ENCODE assay signal across 23 cellular contexts in the genomic region with DNA sequence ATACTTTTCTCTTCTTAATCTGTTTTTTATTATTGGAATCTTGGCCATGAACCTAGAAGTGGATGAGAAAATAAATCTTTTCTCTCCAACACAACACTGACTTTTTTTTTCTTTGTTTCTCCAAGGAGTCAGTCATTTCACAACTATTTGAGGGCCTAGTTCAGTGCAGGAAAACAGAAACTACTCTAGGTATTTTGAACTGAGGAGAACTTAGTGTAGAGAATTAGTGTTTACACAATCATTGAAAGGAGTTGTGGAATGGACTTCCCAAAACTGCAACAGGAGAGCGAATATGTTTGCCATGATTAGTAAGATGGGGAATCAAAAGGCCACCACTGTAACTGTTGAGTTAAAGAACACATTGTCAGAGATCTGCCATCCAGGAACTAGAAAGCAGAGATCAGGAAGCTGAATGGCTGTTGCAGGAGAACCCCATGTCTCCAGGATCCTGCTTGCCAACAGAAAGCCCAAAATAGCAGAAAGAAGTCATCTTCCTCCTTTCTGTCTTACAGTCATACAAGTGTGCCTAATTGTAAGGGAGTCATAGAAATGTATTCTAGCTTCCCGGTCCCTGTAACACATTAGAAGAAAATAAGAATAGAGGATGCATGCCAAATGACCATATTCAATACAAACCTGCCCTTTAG. TPM values are rescaled to one million over a fixed set of nuclear protein-coding genes. Genes with fewer than 3 reads are reported as not detected.
"Had no signal": no experiment of that assay in that cellular context is flagged by ENCODE, and none has a peak within 500 bp of the region (broad histone marks: within the 10 kb centered on the region; RNA-seq: fewer than 3 reads in every experiment).

No MANE protein-coding gene starts in this region.

- H3K27me3 ChIP-seq: right lobe of liver had no signal

- H3K4me3 ChIP-seq: right lobe of liver, skin epidermis, tibial artery had no signal

- H3K36me3 Mint-ChIP-seq: activated CD8-positive, alpha-beta memory T cell treated with anti-CD3 and anti-CD28 coated beads, Interleukin-2, amount 10 ng/mL, durations not matched to agents 7 days and 5 days; activated naive CD4-positive, alpha-beta T cell treated with anti-CD3 and anti-CD28 coated beads, Interleukin-2, amount 10 ng/mL, durations not matched to agents 7 days and 5 days; stimulated activated effector memory CD8-positive, alpha-beta T cell treated with anti-CD3 and anti-CD28 coated beads, Interleukin-12 subunit alpha, Interleukin-12 subunit beta, amount 100 ng/mL, for 72 hours had no signal

- H3K27ac Mint-ChIP-seq: activated CD4-positive, alpha-beta memory T cell treated with anti-CD3 and anti-CD28 coated beads, Interleukin-2, amount 10 ng/mL, durations not matched to agents 7 days and 5 days; activated CD4-positive, alpha-beta T cell treated with anti-CD3 and anti-CD28 coated beads, Interleukin-2, amount 10 ng/mL, durations not matched to agents 24 days and 14 days; activated CD8-positive, alpha-beta memory T cell treated with anti-CD3 and anti-CD28 coated beads, Interleukin-2, amount 10 ng/mL, durations not matched to agents 7 days and 5 days; activated naive CD4-positive, alpha-beta T cell treated with anti-CD3 and anti-CD28 coated beads, Interleukin-2, amount 10 ng/mL, durations not matched to agents 7 days and 5 days; nephron progenitor cell; stimulated activated effector memory CD8-positive, alpha-beta T cell treated with anti-CD3 and anti-CD28 coated beads, Interleukin-12 subunit alpha, Interleukin-12 subunit beta, amount 100 ng/mL, for 72 hours; stimulated activated naive CD8-positive, alpha-beta T cell treated with anti-CD3 and anti-CD28 coated beads, Interleukin-15, amount 100 ng/mL, for 72 hours; T-helper 17 cell had no signal

- H3K9me3 ChIP-seq: right lobe of liver, tibial artery had no signal

- H3K4me3 Mint-ChIP-seq: activated CD4-positive, alpha-beta memory T cell treated with anti-CD3 and anti-CD28 coated beads, Interleukin-2, amount 10 ng/mL, durations not matched to agents 7 days and 5 days; activated CD4-positive, alpha-beta T cell treated with anti-CD3 and anti-CD28 coated beads, Interleukin-2, amount 10 ng/mL, durations not matched to agents 24 days and 14 days; activated CD8-positive, alpha-beta memory T cell treated with anti-CD3 and anti-CD28 coated beads, Interleukin-2, amount 10 ng/mL, durations not matched to agents 7 days and 5 days; activated naive CD4-positive, alpha-beta T cell treated with anti-CD3 and anti-CD28 coated beads, Interleukin-2, amount 10 ng/mL, durations not matched to agents 7 days and 5 days; nephron progenitor cell; stimulated activated effector memory CD8-positive, alpha-beta T cell treated with anti-CD3 and anti-CD28 coated beads, Interleukin-12 subunit alpha, Interleukin-12 subunit beta, amount 100 ng/mL, for 72 hours; stimulated activated naive CD8-positive, alpha-beta T cell treated with anti-CD3 and anti-CD28 coated beads, Interleukin-15, amount 100 ng/mL, for 72 hours; T-helper 17 cell had no signal

- H3K4me1 ChIP-seq: right lobe of liver, tibial artery had no signal

- H3K27ac ChIP-seq: parathyroid adenoma, right lobe of liver, tibial artery had no signal

- H3K36me3 ChIP-seq: right lobe of liver, tibial artery had no signal

- H3K9me3 Mint-ChIP-seq: activated CD4-positive, alpha-beta memory T cell treated with anti-CD3 and anti-CD28 coated beads, Interleukin-2, amount 10 ng/mL, durations not matched to agents 7 days and 5 days; activated CD4-positive, alpha-beta T cell treated with anti-CD3 and anti-CD28 coated beads, Interleukin-2, amount 10 ng/mL, durations not matched to agents 24 days and 14 days; activated naive CD4-positive, alpha-beta T cell treated with anti-CD3 and anti-CD28 coated beads, Interleukin-2, amount 10 ng/mL, durations not matched to agents 7 days and 5 days; stimulated activated effector memory CD8-positive, alpha-beta T cell treated with anti-CD3 and anti-CD28 coated beads, Interleukin-12 subunit alpha, Interleukin-12 subunit beta, amount 100 ng/mL, for 72 hours; stimulated activated naive CD8-positive, alpha-beta T cell treated with anti-CD3 and anti-CD28 coated beads, Interleukin-15, amount 100 ng/mL, for 72 hours had no signal

- ATAC-seq: activated CD8-positive, alpha-beta memory T cell treated with anti-CD3 and anti-CD28 coated beads, Interleukin-2, amount 10 ng/mL, durations not matched to agents 7 days and 5 days; esophagus mucosa; stimulated activated effector memory CD8-positive, alpha-beta T cell treated with anti-CD3 and anti-CD28 coated beads, Interleukin-12 subunit alpha, Interleukin-12 subunit beta, amount 100 ng/mL, for 72 hours; stimulated activated naive CD8-positive, alpha-beta T cell treated with anti-CD3 and anti-CD28 coated beads, Interleukin-15, amount 100 ng/mL, for 72 hours; T-helper 17 cell had no signal

- H2AFZ ChIP-seq: parathyroid adenoma had no signal

- H3K79me2 ChIP-seq: parathyroid adenoma had no signal

- H3K4me1 Mint-ChIP-seq: activated CD4-positive, alpha-beta memory T cell treated with anti-CD3 and anti-CD28 coated beads, Interleukin-2, amount 10 ng/mL, durations not matched to agents 7 days and 5 days; activated CD4-positive, alpha-beta T cell treated with anti-CD3 and anti-CD28 coated beads, Interleukin-2, amount 10 ng/mL, durations not matched to agents 24 days and 14 days; activated CD8-positive, alpha-beta memory T cell treated with anti-CD3 and anti-CD28 coated beads, Interleukin-2, amount 10 ng/mL, durations not matched to agents 7 days and 5 days; activated naive CD4-positive, alpha-beta T cell treated with anti-CD3 and anti-CD28 coated beads, Interleukin-2, amount 10 ng/mL, durations not matched to agents 7 days and 5 days; stimulated activated effector memory CD8-positive, alpha-beta T cell treated with anti-CD3 and anti-CD28 coated beads, Interleukin-12 subunit alpha, Interleukin-12 subunit beta, amount 100 ng/mL, for 72 hours; stimulated activated naive CD8-positive, alpha-beta T cell treated with anti-CD3 and anti-CD28 coated beads, Interleukin-15, amount 100 ng/mL, for 72 hours had no signal

- DNase-seq: activated CD4-positive, alpha-beta memory T cell treated with anti-CD3 and anti-CD28 coated beads, Interleukin-2, amount 10 ng/mL, durations not matched to agents 7 days and 5 days; activated CD4-positive, alpha-beta T cell treated with anti-CD3 and anti-CD28 coated beads, Interleukin-2, amount 10 ng/mL, durations not matched to agents 24 days and 14 days; activated CD8-positive, alpha-beta memory T cell treated with anti-CD3 and anti-CD28 coated beads, Interleukin-2, amount 10 ng/mL, durations not matched to agents 7 days and 5 days; activated effector memory CD4-positive, alpha-beta T cell treated with anti-CD3 and anti-CD28 coated beads, Interleukin-2, amount 50 U/mL, for 16 hours; activated naive CD4-positive, alpha-beta T cell treated with anti-CD3 and anti-CD28 coated beads, Interleukin-2, amount 10 ng/mL, durations not matched to agents 7 days and 5 days; activated T-cell treated with anti-CD3 and anti-CD28 coated beads for 4 hours; dermis blood vessel endothelial cell; effector memory CD4-positive, alpha-beta T cell; foreskin melanocyte; glutamatergic neuron; hippocampal formation; mesenchymal stem cell; nephron progenitor cell; right lobe of liver; stimulated activated CD4-positive, alpha-beta T cell treated with anti-CD3 and anti-CD28 coated beads, Interleukin-1b, Interleukin-23, amount 100 ng/mL, for 48 hours; stimulated activated naive CD8-positive, alpha-beta T cell treated with anti-CD3 and anti-CD28 coated beads, Interleukin-15, amount 100 ng/mL, for 72 hours; T-helper 17 cell; tibial artery had no signal

RNA-seq across cellular contexts. Expression of a gene that starts 20.4 kb away (rescaled TPM):
- total RNA-seq: activated CD4-positive, alpha-beta memory T cell treated with anti-CD3 and anti-CD28 coated beads, Interleukin-2, amount 10 ng/mL, durations not matched to agents 7 days and 5 days; activated CD4-positive, alpha-beta T cell treated with anti-CD3 and anti-CD28 coated beads, Interleukin-2, amount 10 ng/mL, durations not matched to agents 24 days and 14 days; activated CD8-positive, alpha-beta memory T cell treated with anti-CD3 and anti-CD28 coated beads, Interleukin-2, amount 10 ng/mL, durations not matched to agents 7 days and 5 days had no signal

RNA-seq across cellular contexts. Expression of a gene that starts 59.4 kb away (rescaled TPM):
- total RNA-seq: myocyte had no signal
